ENCODE assay signal across 20 cellular contexts in the genomic region with DNA sequence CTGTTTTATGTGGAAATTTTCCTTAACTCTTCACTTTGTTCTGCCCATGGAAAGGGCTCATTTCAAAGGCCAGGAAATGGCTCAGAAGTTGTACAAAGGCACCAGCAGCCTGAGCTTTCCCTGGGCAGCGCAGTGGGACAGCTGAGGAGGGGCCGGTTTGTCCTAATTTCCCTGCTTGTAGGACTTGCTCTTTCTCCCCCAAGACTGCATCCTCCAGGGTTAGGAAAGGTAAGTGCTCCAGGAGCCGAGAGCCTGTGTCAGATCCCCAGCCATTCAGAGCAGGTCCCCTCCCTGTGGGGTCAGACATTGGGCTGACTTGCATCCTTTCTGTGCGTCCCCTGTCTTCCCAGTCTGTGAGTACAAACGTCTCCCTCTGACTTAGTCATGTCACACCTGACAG. TPM values are rescaled to one million over a fixed set of nuclear protein-coding genes. Genes with fewer than 3 reads are reported as not detected.
"Had no signal": no experiment of that assay in that cellular context is flagged by ENCODE, and none has a peak within 500 bp of the region (broad histone marks: within the 10 kb centered on the region; RNA-seq: fewer than 3 reads in every experiment).

No MANE protein-coding gene starts in this region.

- H3K36me3 ChIP-seq: adrenal gland, breast epithelium had no signal

- DNase-seq: activated B cell treated with CpG ODN at 0.5 μM for 24 hours; activated CD4-positive, alpha-beta memory T cell treated with anti-CD3 and anti-CD28 coated beads, Interleukin-2, amount 10 ng/mL, durations not matched to agents 7 days and 5 days; activated CD4-positive, alpha-beta T cell treated with anti-CD3 and anti-CD28 coated beads, Interleukin-2, amount 50 U/mL, for 1 hour; activated naive CD4-positive, alpha-beta T cell treated with anti-CD3 and anti-CD28 coated beads, Interleukin-2, amount 50 U/mL, for 16 hours; activated naive CD8-positive, alpha-beta T cell treated with anti-CD3 and anti-CD28 coated beads, Interleukin-2, amount 10 ng/mL, durations not matched to agents 7 days and 5 days; activated T-cell treated with anti-CD3 and anti-CD28 coated beads, Interleukin-2, amount 50 U/mL, for 72 hours; adrenal gland; Kasumi-1; NCI-H1105 treated with DMSO at 0.1 percent for 48 hours; NCI-H1436 treated with DMSO at 0.1 percent for 48 hours; NCI-H187; NCI-H2081; NCI-H524; SIG-M5; T-helper 17 cell; T-helper 9 cell had no signal

- H3K4me3 ChIP-seq: adrenal gland, breast epithelium, PC-9 had no signal

- H3K27ac ChIP-seq: adrenal gland, breast epithelium, PC-9 had no signal

- H2AFZ ChIP-seq: PC-9 had no signal

- H3K4me1 ChIP-seq: adrenal gland, breast epithelium had no signal

- H3K9me3 ChIP-seq: adrenal gland, breast epithelium had no signal

- H3K4me2 ChIP-seq: PC-9 had no signal

- ATAC-seq: T-helper 17 cell had no signal

- H3K27me3 ChIP-seq: adrenal gland, breast epithelium had no signal

RNA-seq across cellular contexts. Expression of gene AGXT2, which starts 43.5 kb away (rescaled TPM):
- total RNA-seq: activated B cell treated with CpG ODN at 0.5 μM for 24 hours; activated CD4-positive, alpha-beta memory T cell treated with anti-CD3 and anti-CD28 coated beads, Interleukin-2, amount 10 ng/mL, durations not matched to agents 7 days and 5 days; activated CD8-positive, alpha-beta memory T cell treated with anti-CD3 and anti-CD28 coated beads for 36 hours; activated naive CD8-positive, alpha-beta T cell treated with anti-CD3 and anti-CD28 coated beads, Interleukin-2, amount 10 ng/mL, durations not matched to agents 7 days and 5 days; activated T-cell treated with anti-CD3 and anti-CD28 coated beads, Interleukin-2, amount 50 U/mL, for 72 hours; adrenal gland; breast epithelium; PC-9; RPMI7951; T-helper 17 cell had no signal
